8 cellular contexts compared by ENCODE assay signal in genomic region chr20:49750611-49751396, GRCh38.
DNase-seq lines count a peak whose midpoint lies in the region; ATAC-seq and TF ChIP-seq lines count a peak whose summit lies in the region.

No MANE protein-coding gene starts in this region.

- ATAC-seq in GM18502 (IDR thresholded peaks at IDR 0.05; ENCODE audit: poor library complexity, unreplicated experiment) (peak; percentile 73), GM21528 (IDR thresholded peaks at IDR 0.05; ENCODE audit: low FRiP score, unreplicated experiment) (peak; percentile 71)

- TF ChIP-seq RAD21 in Ishikawa (IDR thresholded peaks at IDR 0.05; ENCODE audit: low read depth) = no peak

- no peak for TF ChIP-seq EP300 in Ishikawa (IDR thresholded peaks at IDR 0.05; ENCODE audit: borderline replicate concordance)

- peak; percentile 9 for DNase-seq in medulla oblongata (ENCODE audit: extremely low spot score)
- DNase-seq in T-helper 1 cell = no peak
- no peak for DNase-seq in cerebellar nuclear complex (lab: John Stamatoyannopoulos, UW)
- DNase-seq in stimulated activated naive CD4-positive, alpha-beta T cell treated with Interleukin-2 at 50 U/mL for 16 hours (lab: John Stamatoyannopoulos, UW) = no peak
- no peak for DNase-seq in posterior cingulate gyrus

- intact Hi-C loops in posterior cingulate gyrus (cut with DNase I) = no loop called here

TF ChIP-seq in Ishikawa, 13 proteins besides CTCF, POLR2A, EP300 and RAD21:
- TF ChIP-seq MAX (IDR thresholded peaks at IDR 0.05) (no peak), TCF12 (IDR thresholded peaks at IDR 0.05; ENCODE audit: low read depth) (no peak)
- TF ChIP-seq, protein P1, sequence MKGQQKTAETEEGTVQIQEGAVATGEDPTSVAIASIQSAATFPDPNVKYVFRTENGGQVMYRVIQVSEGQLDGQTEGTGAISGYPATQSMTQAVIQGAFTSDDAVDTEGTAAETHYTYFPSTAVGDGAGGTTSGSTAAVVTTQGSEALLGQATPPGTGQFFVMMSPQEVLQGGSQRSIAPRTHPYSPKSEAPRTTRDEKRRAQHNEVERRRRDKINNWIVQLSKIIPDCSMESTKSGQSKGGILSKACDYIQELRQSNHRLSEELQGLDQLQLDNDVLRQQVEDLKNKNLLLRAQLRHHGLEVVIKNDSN (IDR thresholded peaks at IDR 0.05) = peak; percentile 46
